In the genomic region with DNA sequence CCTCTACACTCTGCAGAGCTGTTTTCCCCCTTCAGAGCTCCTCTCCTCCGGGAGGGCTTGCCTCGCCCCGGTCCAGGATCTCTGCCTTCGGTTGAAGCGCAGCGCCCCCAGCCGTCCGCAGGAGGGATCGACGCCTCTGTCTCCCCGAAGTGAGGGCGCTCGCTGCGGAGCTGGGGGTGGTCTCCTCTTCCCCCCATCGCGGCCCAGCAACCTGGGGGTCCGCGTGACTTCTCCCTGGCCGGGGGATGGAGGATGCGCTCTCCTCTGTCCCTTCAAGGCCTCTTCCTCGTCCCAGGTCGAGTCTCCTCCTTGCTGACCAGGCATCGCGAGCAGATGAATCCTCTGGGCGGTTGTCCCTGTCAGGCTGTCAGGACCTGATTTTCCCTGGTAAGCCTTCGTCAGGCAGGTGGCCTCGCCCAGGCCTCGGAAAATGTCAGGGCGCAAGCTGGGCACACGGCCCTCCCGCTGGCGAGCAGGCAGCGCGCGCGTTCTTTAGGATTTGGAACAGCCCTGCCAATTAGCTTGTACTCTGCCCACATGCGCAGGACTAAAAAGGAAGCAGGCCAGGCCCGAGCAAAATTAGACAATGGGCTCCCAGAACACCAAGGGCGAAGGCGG, we compare ENCODE assay signal across 8 cellular contexts.
DNase-seq lines count a peak whose midpoint lies in the region; ATAC-seq and TF ChIP-seq lines count a peak whose summit lies in the region.

No MANE protein-coding gene starts in this region.

- H3K27ac ChIP-seq in heart right ventricle (peak overlapping the region in 4 of 10 donors; percentile 26 to 54 (median 38)), trophoblast cell (ENCODE audit: low read depth, low read length) (peak overlapping the region; percentile 4)

- H3K4me1 ChIP-seq in NT2/D1 (ENCODE audit: insufficient read depth, insufficient read length): peaks cover 5% of the 10 kb centered on the region
- H3K4me1 ChIP-seq in heart right ventricle: peaks cover 0 to 14% (median 13%) of the 10 kb centered on the region in 9 donors
- H3K4me1 ChIP-seq in trophoblast cell (ENCODE audit: control insufficient read depth in 1 of 2, insufficient read depth in 2 of 2, low read length in 2 of 2): peaks cover 11% of the 10 kb centered on the region in 2 experiments

- H2BK120ac ChIP-seq in trophoblast cell (ENCODE audit: insufficient read depth, low read length, poor library complexity): peak overlapping the region; percentile 79

- H3K4me3 ChIP-seq in NT2/D1 (ENCODE audit: insufficient read length, low read depth) (peak overlapping the region; percentile 22), heart right ventricle (peak overlapping the region in 9 of 10 donors; percentile 23 to 59 (median 45)), trophoblast cell (ENCODE audit: low read depth, low read length) (no peak overlapping the region)

- H3K79me1 ChIP-seq in trophoblast cell (ENCODE audit: low read length): peaks cover 8% of the 10 kb centered on the region

- TF ChIP-seq CTCF in heart right ventricle (IDR thresholded peaks at IDR 0.05): peak; percentile 85 to 99 (median 95)

- no peaks in the 10 kb centered on the region for H3K9me3 ChIP-seq in NT2/D1 (ENCODE audit: insufficient read depth, low read length)
- H3K9me3 ChIP-seq in heart right ventricle: no peaks in the 10 kb centered on the region
- no peaks in the 10 kb centered on the region for H3K9me3 ChIP-seq in trophoblast cell (ENCODE audit: insufficient read depth, low read depth, low read length)

- H3K4ac ChIP-seq in trophoblast cell (ENCODE audit: low read depth, low read length): peak overlapping the region; percentile 10

- no peaks in the 10 kb centered on the region for H3K36me3 ChIP-seq in NT2/D1 (ENCODE audit: insufficient read depth, insufficient read length, low read length)
- no peaks in the 10 kb centered on the region for H3K36me3 ChIP-seq in heart right ventricle
- H3K36me3 ChIP-seq in trophoblast cell (ENCODE audit: control insufficient read depth in 1 of 2, insufficient read depth in 2 of 2, low read length in 2 of 2): no peaks in the 10 kb centered on the region

- WGBS in heart right ventricle, 2 donors: 12 to 19% methylated on average over 40 of the region's 40 CpGs
- WGBS in trophoblast cell (ENCODE audit: extremely low coverage, insufficient coverage, insufficient read length): no CpG with 5 or more reads among the region's 40 CpGs

- peak overlapping the region; percentile 61 for H3K4me2 ChIP-seq in trophoblast cell (ENCODE audit: low read length)

- intact Hi-C loops in heart right ventricle (cut with DNase I): loop anchor here (1.0 to 10.0 kb wide), 19 partner anchors 33 to 589 kb away; a partner anchor contains a TSS

- H3K18ac ChIP-seq in trophoblast cell (ENCODE audit: low read length): peak overlapping the region; percentile 34

- CTCF ChIA-PET in HEK293T (lab: Yijun Ruan, JAX): interaction anchor here (0.6 to 1.8 kb wide), 31 partner anchors 8 to 754 kb away, joined by 3 to 31 read pairs (median 4); a partner anchor contains a TSS

- ATAC-seq in heart right ventricle (peak; percentile 92 to 96 (median 95)), GM19324 (IDR thresholded peaks at IDR 0.05; ENCODE audit: low FRiP score, unreplicated experiment) (no peak), HG02885 (IDR thresholded peaks at IDR 0.05; ENCODE audit: poor library complexity, unreplicated experiment) (no peak)

- no peak overlapping the region for H4K12ac ChIP-seq in trophoblast cell (ENCODE audit: low read depth, low read length)

- peak overlapping the region; percentile 63 for H2AK5ac ChIP-seq in trophoblast cell (ENCODE audit: low read length)

- H3K27me3 ChIP-seq in NT2/D1 (ENCODE audit: insufficient read depth, insufficient read length): peaks cover 4% of the 10 kb centered on the region
- H3K27me3 ChIP-seq in heart right ventricle: no peaks in the 10 kb centered on the region
- H3K27me3 ChIP-seq in trophoblast cell (ENCODE audit: insufficient read depth, low read length): no peaks in the 10 kb centered on the region

- H2AFZ ChIP-seq in trophoblast cell (ENCODE audit: insufficient read depth, low read length, poor library complexity): peak overlapping the region; percentile 33

- DNase-seq in GDM1 (lab: John Stamatoyannopoulos, UW): peak; percentile 51
- DNase-seq in HEK293T (ENCODE audit: extremely low spot score): peak; percentile 92
- DNase-seq in NT2/D1 (ENCODE audit: low read depth, low spot score): peak; percentile 86
- peak in 57 of 58 donors; percentile 10 to 90 (median 72) for DNase-seq in anterior cingulate cortex (lab: John Stamatoyannopoulos, UW)
- DNase-seq in heart right ventricle: peak; percentile 75 to 86
- DNase-seq in trophoblast cell: peak; percentile 21 to 73

- H4K8ac ChIP-seq in trophoblast cell (ENCODE audit: low read depth, low read length): peak overlapping the region; percentile 24

- POLR2A ChIA-PET in HEK293T (lab: Yijun Ruan, JAX): no interaction called here

- H2BK5ac ChIP-seq in trophoblast cell (ENCODE audit: low read depth, low read length, poor library complexity): peak overlapping the region; percentile 15

- peak overlapping the region; percentile 64 for H2BK12ac ChIP-seq in trophoblast cell (ENCODE audit: low read length)

- peak overlapping the region; percentile 23 for H3K14ac ChIP-seq in trophoblast cell (ENCODE audit: low read length)

- H3K79me2 ChIP-seq in trophoblast cell (ENCODE audit: control insufficient read depth, insufficient read depth, low read length, poor library complexity): no peaks in the 10 kb centered on the region

- no peak overlapping the region for H3K23ac ChIP-seq in trophoblast cell (ENCODE audit: low read length)

- H3K9ac ChIP-seq in NT2/D1 (ENCODE audit: insufficient read length, low read depth) (peak overlapping the region; percentile 68), trophoblast cell (ENCODE audit: low read length) (no peak overlapping the region)

- H4K91ac ChIP-seq in trophoblast cell (ENCODE audit: low read depth, low read length): peak overlapping the region; percentile 72

TF ChIP-seq in HEK293T, 16 proteins besides CTCF, POLR2A, EP300 and RAD21:
- TF ChIP-seq LEF1 (IDR thresholded peaks at IDR 0.05; ENCODE audit: borderline replicate concordance) (no peak), SP1 (IDR thresholded peaks at IDR 0.05) (no peak), FOXK2 (IDR thresholded peaks at IDR 0.05) (no peak), ELF4 (IDR thresholded peaks at IDR 0.05) (no peak), ZNF384 (IDR thresholded peaks at IDR 0.05) (no peak), FOXA1 (IDR thresholded peaks at IDR 0.05) (no peak)
- TF ChIP-seq, protein P1, sequence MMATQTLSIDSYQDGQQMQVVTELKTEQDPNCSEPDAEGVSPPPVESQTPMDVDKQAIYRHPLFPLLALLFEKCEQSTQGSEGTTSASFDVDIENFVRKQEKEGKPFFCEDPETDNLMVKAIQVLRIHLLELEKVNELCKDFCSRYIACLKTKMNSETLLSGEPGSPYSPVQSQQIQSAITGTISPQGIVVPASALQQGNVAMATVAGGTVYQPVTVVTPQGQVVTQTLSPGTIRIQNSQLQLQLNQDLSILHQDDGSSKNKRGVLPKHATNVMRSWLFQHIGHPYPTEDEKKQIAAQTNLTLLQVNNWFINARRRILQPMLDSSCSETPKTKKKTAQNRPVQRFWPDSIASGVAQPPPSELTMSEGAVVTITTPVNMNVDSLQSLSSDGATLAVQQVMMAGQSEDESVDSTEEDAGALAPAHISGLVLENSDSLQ (IDR thresholded peaks at IDR 0.05): no peak

Comparison
In these comparisons a context has a peak if more than half of its experiments do, and no peak if none do; other contexts are left out.
1. ATAC-seq: peak in heart right ventricle (8 of 8); none in GM19324 (single experiment) and HG02885 (single experiment).
2. Peak in every context shown above with its lines, with median percentiles within 50 percentile points of each other: DNase-seq.